34 cellular contexts compared by ENCODE assay signal in the genomic region with DNA sequence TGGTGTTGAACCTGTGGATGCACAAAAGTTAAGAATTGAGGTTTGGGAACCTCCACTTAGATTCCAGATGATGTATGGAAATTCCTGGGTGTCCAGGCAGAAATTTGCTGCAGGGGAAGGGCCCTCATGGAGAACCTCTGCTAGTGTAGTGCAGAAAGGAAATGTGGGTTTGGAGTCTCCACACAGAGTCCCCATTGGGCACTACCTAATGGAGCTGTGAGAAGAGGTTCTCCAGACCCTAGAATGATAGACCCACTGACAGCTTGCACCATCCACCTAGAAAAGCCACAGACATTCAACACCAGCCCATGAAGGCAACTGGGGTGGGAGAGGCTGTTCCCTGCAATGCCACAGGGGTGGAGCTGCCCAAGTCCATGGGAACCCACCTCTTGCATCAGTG.
"Had no signal": no experiment of that assay in that cellular context is flagged by ENCODE, and none has a peak within 500 bp of the region (broad histone marks: within the 10 kb centered on the region; RNA-seq: fewer than 3 reads in every experiment).

No MANE protein-coding gene starts in this region.

- H3K36me3 ChIP-seq: MG63 had no signal

- H3K27me3 ChIP-seq: MG63 had no signal

- H3K27ac ChIP-seq: KMS-11 had no signal

- DNase-seq: Karpas-422, Kasumi-1, MG63, MM.1S, MV-4-11, NCI-H1048, NCI-H1092, NCI-H1092 treated with DMSO at 0.1 percent for 48 hours, NCI-H1105, NCI-H1105 treated with DMSO at 0.1 percent for 48 hours, NCI-H1417, NCI-H1417 treated with DMSO at 0.1 percent for 48 hours, NCI-H1436, NCI-H1436 treated with DMSO at 0.1 percent for 48 hours, NCI-H146, NCI-H1694, NCI-H1694 treated with DMSO at 0.1 percent for 48 hours, NCI-H187, NCI-H187 treated with DMSO at 0.1 percent for 48 hours, NCI-H1930, NCI-H2029, NCI-H2029 treated with DMSO at 0.1 percent for 48 hours, NCI-H2081, NCI-H2081 treated with DMSO at 0.1 percent for 48 hours, NCI-H2107, NCI-H2171, NCI-H2171 treated with DMSO at 0.1 percent for 48 hours, NCI-H2227 treated with DMSO at 0.1 percent for 48 hours, NCI-H226, NCI-H345, NCI-H446, NCI-H446 treated with DMSO at 0.1 percent for 48 hours, NCI-H510A had no signal

- H3K4me3 ChIP-seq: MG63 had no signal
